8 cellular contexts compared by ENCODE assay signal in genomic region chr22:25172153-25172552, GRCh38. TPM values are rescaled to one million over a fixed set of nuclear protein-coding genes. Genes with fewer than 3 reads are reported as not detected.
A peak's percentile ranks its signal among the peaks of the same experiment; 100 is the strongest.
DNase-seq lines count a peak whose midpoint lies in the region; ATAC-seq and TF ChIP-seq lines count a peak whose summit lies in the region.

No MANE protein-coding gene starts in this region.

- DNase-seq in ACHN (peak; percentile 24), lower lobe of right lung (no peak), NCI-H1436 treated with DMSO at 0.1 percent for 48 hours (lab: John Stamatoyannopoulos, UW) (no peak), aorta (no peak), NCI-H1436 (lab: John Stamatoyannopoulos, UW) (no peak)
- DNase-seq in activated naive CD4-positive, alpha-beta T cell treated with anti-CD3 and anti-CD28 coated beads, Interleukin-2, amount 50 U/mL, for 16 hours: peak; percentile 38

- ATAC-seq in lower lobe of right lung (peak; percentile 37 to 65), GM18873 (IDR thresholded peaks at IDR 0.05; ENCODE audit: low FRiP score, unreplicated experiment) (no peak), aorta (ENCODE audit: low FRiP score) (no peak)

- no peaks in the 10 kb centered on the region for H3K9me3 ChIP-seq in lower lobe of right lung
- H3K9me3 ChIP-seq in aorta (ENCODE audit: control insufficient read depth, low read length): no peaks in the 10 kb centered on the region

- WGBS in aorta, 2 donors: 49 to 52% methylated on average over 5 of the region's 5 CpGs

- H3K4me3 ChIP-seq in lower lobe of right lung: no peak overlapping the region
- H3K4me3 ChIP-seq in aorta (ENCODE audit: low read length in 2 of 2): no peak overlapping the region

- H3K36me3 ChIP-seq in lower lobe of right lung (peaks cover 45% of the 10 kb centered on the region), aorta (ENCODE audit: control insufficient read depth in 1 of 2, insufficient read depth in 2 of 2, low read length in 1 of 2) (peaks cover 0 to 13% of the 10 kb centered on the region in 2 donors)

- no peaks in the 10 kb centered on the region for H3K4me1 ChIP-seq in lower lobe of right lung
- H3K4me1 ChIP-seq in aorta (ENCODE audit: control insufficient read depth in 1 of 2, insufficient read depth in 2 of 2, low read length in 2 of 2): no peaks in the 10 kb centered on the region

- no peaks in the 10 kb centered on the region for H3K27me3 ChIP-seq in lower lobe of right lung (ENCODE audit: low read depth)
- no peaks in the 10 kb centered on the region for H3K27me3 ChIP-seq in aorta (ENCODE audit: control insufficient read depth in 1 of 2, insufficient read depth in 2 of 2, low read length in 1 of 2)

- intact Hi-C loops in lower lobe of right lung (cut with DNase I) (no loop called here), aorta (cut with DNase I) (loop anchor here in 1 of 2 donors (5.0 kb wide), 1 partner anchor 110 kb away; no protein-coding TSS in a partner anchor)

- H3K27ac ChIP-seq in lower lobe of right lung: no peak overlapping the region
- no peak overlapping the region for H3K27ac ChIP-seq in aorta (ENCODE audit: low read depth in 1 of 2, low read length in 2 of 2)

- TF ChIP-seq CTCF in LNCAP (IDR thresholded peaks at IDR 0.05): peak; percentile 73
- peak; percentile 57 for TF ChIP-seq CTCF in lower lobe of right lung (IDR thresholded peaks at IDR 0.05)

- in situ Hi-C loops in ACHN (cut with HindIII; ENCODE audit: low pct_ligation_motif_present, low pct_unique_long_range_greater_than_20kb, low sequenced_read_pairs): no loop called here

RNA-seq across cellular contexts. Expression of gene CRYBB3, which starts 27.5 kb away (rescaled TPM):
- 0.74 TPM for total RNA-seq in lower lobe of right lung
- total RNA-seq in aorta: under 1 TPM; 0.84 to 0.97 TPM
- 1 to 10 TPM in 1 of 2 donors, not detected in 1; 3.2 TPM for polyA plus RNA-seq in aorta

RNA-seq across cellular contexts. Expression of gene CRYBB2, which starts 47.3 kb away (rescaled TPM):
- not detected for total RNA-seq in lower lobe of right lung
- total RNA-seq in aorta: under 1 TPM in 1 of 2 donors, not detected in 1; 0.45 TPM
- polyA plus RNA-seq in aorta: 1 to 10 TPM in 1 of 2 donors, not detected in 1; 2.8 TPM

Comparison
In these comparisons a context has a peak if more than half of its experiments do, and no peak if none do; other contexts are left out.
1. DNase-seq: peak in ACHN (single experiment) and activated naive CD4-positive, alpha-beta T cell treated with anti-CD3 and anti-CD28 coated beads, Interleukin-2, amount 50 U/mL, for 16 hours (single experiment); none in lower lobe of right lung (single experiment), NCI-H1436 treated with DMSO at 0.1 percent for 48 hours (single experiment), aorta (0 of 2) and NCI-H1436 (single experiment).
2. ATAC-seq: peak in lower lobe of right lung (2 of 2); none in GM18873 (single experiment) and aorta (single experiment).